ENCODE assay signal across 9 cellular contexts in genomic region chr7:98399903-98400537, GRCh38. TPM values are rescaled to one million over a fixed set of nuclear protein-coding genes. Genes with fewer than 3 reads are reported as not detected.
DNase-seq lines count a peak whose midpoint lies in the region; ATAC-seq and TF ChIP-seq lines count a peak whose summit lies in the region.
"Had no signal": no experiment of that assay in that cellular context is flagged by ENCODE, and none has a peak within 500 bp of the region (broad histone marks: within the 10 kb centered on the region; RNA-seq: fewer than 3 reads in every experiment).

No MANE protein-coding gene starts in this region.

- in situ Hi-C loops in SK-MEL-5 (cut with HindIII; ENCODE audit: low pct_unique_long_range_greater_than_20kb, low sequenced_read_pairs), result no loop called here

- no peak for ATAC-seq in GM19395 (IDR thresholded peaks at IDR 0.05; ENCODE audit: unreplicated experiment)

- peak overlapping the region in 11 of 21 experiments; percentile 8 to 80 (median 57) for H3K27ac ChIP-seq in skin epidermis

- TF ChIP-seq CTCF in fibroblast of the aortic adventitia (IDR thresholded peaks at IDR 0.05; ENCODE audit: insufficient read depth, low read length), result no peak

- peak; percentile 39 to 46 for DNase-seq in NCI-H526 (lab: John Stamatoyannopoulos, UW)
- no peak for DNase-seq in NCI-H526 treated with DMSO at 0.1 percent for 48 hours (lab: John Stamatoyannopoulos, UW)
- DNase-seq in SK-MEL-5 (ENCODE audit: low read depth, low spot score), result peak; percentile 55
- peak; percentile 39 for DNase-seq in fibroblast of the aortic adventitia (ENCODE audit: low read depth)
- DNase-seq in NCI-H1092 treated with DMSO at 0.1 percent for 48 hours (lab: John Stamatoyannopoulos, UW), result no peak
- no peak for DNase-seq in inferior parietal cortex (ENCODE audit: extremely low spot score)

- peak overlapping the region; percentile 69 for H3K4me3 ChIP-seq in fibroblast of the aortic adventitia (ENCODE audit: low read depth, low read length)
- H3K4me3 ChIP-seq in skin epidermis, result peak overlapping the region; percentile 39 to 81 (median 61)

RNA-seq across cellular contexts. Expression of gene BAIAP2L1, which starts 0.9 kb away (rescaled TPM):
- 18.1 and 20.4 TPM in 2 replicates for total RNA-seq in SK-MEL-5 (2014; rRNA removed; shearing (Covaris generic))
- 21.4 and 31.2 TPM in 2 replicates for polyA plus RNA-seq in SK-MEL-5 (2015; cell fraction: cytosol; rRNA removed)
- 23.3 and 27.8 TPM in 2 replicates for polyA plus RNA-seq in SK-MEL-5 (2015; cell fraction: nucleus; rRNA removed)
- 1.1 and 2.8 TPM in 2 replicates for total RNA-seq in fibroblast of the aortic adventitia (ENCODE audit: low replicate concordance)
- polyA plus RNA-seq: neural cell had no signal

Comparison
In these comparisons a context has a peak if more than half of its experiments do, and no peak if none do; other contexts are left out.
1. DNase-seq: peak in NCI-H526 (2 of 2), SK-MEL-5 (single experiment) and fibroblast of the aortic adventitia (single experiment); none in NCI-H526 treated with DMSO at 0.1 percent for 48 hours (single experiment), NCI-H1092 treated with DMSO at 0.1 percent for 48 hours (single experiment) and inferior parietal cortex (single experiment).